Comparison of ENCODE assay signal across 33 cellular contexts in the genomic region with DNA sequence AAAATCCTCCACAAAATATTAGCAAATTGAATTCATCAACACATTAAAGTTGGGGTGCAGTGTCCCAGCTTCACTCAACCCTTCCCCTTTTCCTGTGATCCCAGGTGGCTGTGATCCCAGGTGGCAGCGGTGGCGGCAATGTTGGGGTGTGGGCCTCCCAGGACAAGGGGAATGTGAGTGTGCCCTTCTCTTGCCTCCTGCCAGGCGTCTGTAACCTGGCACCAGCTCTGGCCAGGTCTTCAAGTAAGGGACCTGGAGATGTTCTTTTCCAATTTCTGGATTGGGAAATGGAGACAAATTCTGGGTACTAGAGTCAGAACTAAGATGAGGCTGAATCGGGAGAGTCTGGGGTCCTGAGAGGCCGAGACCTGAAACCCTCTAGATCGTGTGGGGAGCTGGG. TPM values are rescaled to one million over a fixed set of nuclear protein-coding genes. Genes with fewer than 3 reads are reported as not detected.
"Had no signal": no experiment of that assay in that cellular context is flagged by ENCODE, and none has a peak within 500 bp of the region (broad histone marks: within the 10 kb centered on the region; RNA-seq: fewer than 3 reads in every experiment).

No MANE protein-coding gene starts in this region.

- H3K4me1 ChIP-seq: ascending aorta, breast epithelium, colonic mucosa had no signal

- H3K27ac Mint-ChIP-seq: activated B cell treated with CpG ODN at 0.5 μM for 24 hours; activated CD4-positive, alpha-beta T cell treated with anti-CD3 and anti-CD28 coated beads for 36 hours; activated CD4-positive, alpha-beta T cell treated with anti-CD3 and anti-CD28 coated beads, Interleukin-2, amount 10 ng/mL, durations not matched to agents 24 days and 14 days; activated naive CD8-positive, alpha-beta T cell; activated T-cell treated with anti-CD3 and anti-CD28 coated beads, Interleukin-2, amount 50 U/mL, for 24 hours; activated T-cell treated with anti-CD3 and anti-CD28 coated beads, Interleukin-2, amount 50 U/mL, for 72 hours; brain; endodermal cell; T-helper 17 cell; T-helper 2 cell treated with Interferon-gamma antibody and Interleukin-4, amounts not matched to agents 5 μg/mL and 100 μg/mL, for 36 hours had no signal

- H3K36me3 Mint-ChIP-seq: brain had no signal

- H3K9me3 Mint-ChIP-seq: activated B cell treated with CpG ODN at 0.5 μM for 24 hours; activated CD4-positive, alpha-beta T cell treated with anti-CD3 and anti-CD28 coated beads, Interleukin-2, amount 10 ng/mL, durations not matched to agents 24 days and 14 days; activated T-cell treated with anti-CD3 and anti-CD28 coated beads, Interleukin-2, amount 50 U/mL, for 24 hours; activated T-cell treated with anti-CD3 and anti-CD28 coated beads, Interleukin-2, amount 50 U/mL, for 72 hours; T-helper 2 cell treated with Interferon-gamma antibody and Interleukin-4, amounts not matched to agents 5 μg/mL and 100 μg/mL, for 36 hours had no signal

- FAIRE-seq: frontal cortex had no signal

- H3K4me3 Mint-ChIP-seq: activated B cell treated with CpG ODN at 0.5 μM for 24 hours; activated CD4-positive, alpha-beta T cell treated with anti-CD3 and anti-CD28 coated beads for 36 hours; activated CD4-positive, alpha-beta T cell treated with anti-CD3 and anti-CD28 coated beads, Interleukin-2, amount 10 ng/mL, durations not matched to agents 24 days and 14 days; activated naive CD8-positive, alpha-beta T cell; activated T-cell treated with anti-CD3 and anti-CD28 coated beads, Interleukin-2, amount 50 U/mL, for 24 hours; activated T-cell treated with anti-CD3 and anti-CD28 coated beads, Interleukin-2, amount 50 U/mL, for 72 hours; brain; endodermal cell; T-helper 17 cell; T-helper 2 cell treated with Interferon-gamma antibody and Interleukin-4, amounts not matched to agents 5 μg/mL and 100 μg/mL, for 36 hours had no signal

- H3K27ac ChIP-seq: ascending aorta, breast epithelium, cardiac muscle cell, colonic mucosa, dorsolateral prefrontal cortex, WERI-Rb-1 had no signal

- H3K4me3 ChIP-seq: ascending aorta, breast epithelium, cardiac muscle cell, colonic mucosa, dorsolateral prefrontal cortex had no signal

- H3K9me3 ChIP-seq: ascending aorta, breast epithelium, colonic mucosa had no signal

- H3K36me3 ChIP-seq: ascending aorta, breast epithelium, cardiac muscle cell, colonic mucosa, WERI-Rb-1 had no signal

- H3K4me1 Mint-ChIP-seq: activated B cell treated with CpG ODN at 0.5 μM for 24 hours, brain, endodermal cell had no signal

- ATAC-seq: activated CD4-positive, alpha-beta T cell treated with anti-CD3 and anti-CD28 coated beads for 36 hours; activated T-cell treated with anti-CD3 and anti-CD28 coated beads, Interleukin-2, amount 50 U/mL, for 72 hours; esophagus mucosa; SK-N-SH treated with all-trans-retinoic acid at 6 μM for 48 hours; T-helper 17 cell had no signal

- H3K27me3 Mint-ChIP-seq: activated B cell treated with CpG ODN at 0.5 μM for 24 hours; activated CD4-positive, alpha-beta T cell treated with anti-CD3 and anti-CD28 coated beads for 36 hours; activated naive CD8-positive, alpha-beta T cell; activated T-cell treated with anti-CD3 and anti-CD28 coated beads, Interleukin-2, amount 50 U/mL, for 24 hours; T-helper 17 cell had no signal

- DNase-seq: activated B cell treated with CpG ODN at 0.5 μM for 24 hours; activated CD4-positive, alpha-beta T cell treated with anti-CD3 and anti-CD28 coated beads for 36 hours; activated CD4-positive, alpha-beta T cell treated with anti-CD3 and anti-CD28 coated beads, Interleukin-2, amount 10 ng/mL, durations not matched to agents 24 days and 14 days; activated CD4-positive, alpha-beta T cell treated with anti-CD3 and anti-CD28 coated beads, Interleukin-2, amount 50 U/mL, for 48 hours; activated CD4-positive, CD25-positive, alpha-beta regulatory T cell treated with anti-CD3 and anti-CD28 coated beads, Interleukin-2, amount 50 U/mL, for 72 hours; activated CD8-positive, alpha-beta memory T cell treated with anti-CD3 and anti-CD28 coated beads, Interleukin-2, amount 50 U/mL, for 48 hours; activated gamma-delta T cell; activated naive CD4-positive, alpha-beta T cell treated with anti-CD3 and anti-CD28 coated beads, Interleukin-2, amount 50 U/mL, for 16 hours; activated naive CD4-positive, alpha-beta T cell treated with Interleukin-2 at 50 U/mL for 16 hours; activated T-cell treated with anti-CD3 and anti-CD28 coated beads for 4 hours; activated T-cell treated with anti-CD3 and anti-CD28 coated beads, Interleukin-2, amount 50 U/mL, for 72 hours; central memory CD4-positive, alpha-beta T cell; cerebellar nuclear complex; colonic mucosa; effector memory CD4-positive, alpha-beta T cell; endodermal cell; foreskin fibroblast; T-helper 1 cell; T-helper 17 cell; T1000 had no signal

- H3K27me3 ChIP-seq: ascending aorta, breast epithelium, colonic mucosa, dorsolateral prefrontal cortex had no signal

RNA-seq across cellular contexts. Expression of a gene that starts 20.1 kb away (rescaled TPM):
- total RNA-seq: activated B cell treated with CpG ODN at 0.5 μM for 24 hours; activated CD4-positive, alpha-beta T cell treated with anti-CD3 and anti-CD28 coated beads for 36 hours; activated CD4-positive, alpha-beta T cell treated with anti-CD3 and anti-CD28 coated beads, Interleukin-2, amount 10 ng/mL, durations not matched to agents 24 days and 14 days; ascending aorta; colonic mucosa; epithelial cell of proximal tubule had no signal
- polyA plus RNA-seq: cardiac muscle cell had no signal
